ENCODE assay signal across 13 cellular contexts in genomic region chr5:55650391-55650790, GRCh38.
DNase-seq lines count a peak whose midpoint lies in the region; ATAC-seq, FAIRE-seq and TF ChIP-seq lines count a peak whose summit lies in the region.
"Had no signal": no experiment of that assay in that cellular context is flagged by ENCODE, and none has a peak within 500 bp of the region (broad histone marks: within the 10 kb centered on the region; RNA-seq: fewer than 3 reads in every experiment).

No MANE protein-coding gene starts in this region.

- H3K4me1 Mint-ChIP-seq in activated naive CD8-positive, alpha-beta T cell treated with anti-CD3 and anti-CD28 coated beads, Interleukin-2, amount 10 ng/mL, durations not matched to agents 7 days and 5 days = peaks cover 21% of the 10 kb centered on the region
- peaks cover 2 to 44% (median 33%) of the 10 kb centered on the region in 7 donors for H3K4me1 Mint-ChIP-seq in naive thymus-derived CD4-positive, alpha-beta T cell
- H3K4me1 Mint-ChIP-seq: nephron progenitor cell had no signal

- H3K36me3 ChIP-seq in naive thymus-derived CD4-positive, alpha-beta T cell (ENCODE audit: control insufficient read depth in 2 of 3, insufficient read depth in 3 of 3, low read length in 3 of 3) = no peaks in the 10 kb centered on the region
- H3K36me3 ChIP-seq in MG63 = peaks cover 3% of the 10 kb centered on the region

- H3K27ac Mint-ChIP-seq in activated naive CD8-positive, alpha-beta T cell treated with anti-CD3 and anti-CD28 coated beads, Interleukin-2, amount 10 ng/mL, durations not matched to agents 7 days and 5 days = peak overlapping the region; percentile 75
- H3K27ac Mint-ChIP-seq in naive thymus-derived CD4-positive, alpha-beta T cell = peak overlapping the region; percentile 60 to 93 (median 74)
- H3K27ac Mint-ChIP-seq: nephron progenitor cell had no signal

- POLR2A ChIA-PET in activated naive CD8-positive, alpha-beta T cell treated with anti-CD3 and anti-CD28 coated beads, Interleukin-2, amount 10 ng/mL, durations not matched to agents 7 days and 5 days (lab: Charles Lee) = interaction anchor here (0.5 kb wide), 1 partner anchor 258 kb away, joined by 4 read pairs; no protein-coding TSS in a partner anchor
- POLR2A ChIA-PET in naive thymus-derived CD4-positive, alpha-beta T cell (lab: Charles Lee) = interaction anchor here (0.8 to 1.4 kb wide), 6 partner anchors 11 to 343 kb away, joined by 3 to 5 read pairs (median 3); partner anchors contain the start of genes DHX29 and MTREX

- H3K4me1 ChIP-seq in naive thymus-derived CD4-positive, alpha-beta T cell (ENCODE audit: control insufficient read depth in 2 of 2, insufficient read depth in 2 of 2, low read length in 2 of 2) = peaks cover 0 to 22% of the 10 kb centered on the region in 2 donors

- TF ChIP-seq CTCF in D721Med (IDR thresholded peaks at IDR 0.05; ENCODE audit: insufficient read depth, missing control alignments) = no peak

- FAIRE-seq in D721Med (lab: Jason Lieb, UNC) = peak; percentile 55
- FAIRE-seq: G401.6 had no signal

- intact Hi-C loops in naive thymus-derived CD4-positive, alpha-beta T cell (cut with micrococcal nuclease) = loop anchor here (1.0 to 2.0 kb wide), 4 partner anchors 16 to 116 kb away; partner anchors contain the start of gene PLPP1 (in 1 of the 2)
- intact Hi-C loops in Right ventricle myocardium inferior (cut with DNase I) = no loop called here

- H3K9me3 ChIP-seq in naive thymus-derived CD4-positive, alpha-beta T cell (ENCODE audit: control insufficient read depth in 2 of 3, low read length in 3 of 3) = no peaks in the 10 kb centered on the region
- no peaks in the 10 kb centered on the region for H3K9me3 ChIP-seq in MG63

- peaks cover 43% of the 10 kb centered on the region for H3K36me3 Mint-ChIP-seq in activated naive CD8-positive, alpha-beta T cell treated with anti-CD3 and anti-CD28 coated beads, Interleukin-2, amount 10 ng/mL, durations not matched to agents 7 days and 5 days
- H3K36me3 Mint-ChIP-seq in naive thymus-derived CD4-positive, alpha-beta T cell = peaks cover 0 to 38% (median 9%) of the 10 kb centered on the region in 5 donors

- no peak overlapping the region for H3K4me3 ChIP-seq in naive thymus-derived CD4-positive, alpha-beta T cell (ENCODE audit: low read length)
- H3K4me3 ChIP-seq in MG63 = no peak overlapping the region

- H3K27ac ChIP-seq in naive thymus-derived CD4-positive, alpha-beta T cell (ENCODE audit: low read depth, low read length) = no peak overlapping the region

- CTCF ChIA-PET in naive thymus-derived CD4-positive, alpha-beta T cell (lab: Charles Lee) = interaction anchor here (1.1 kb wide), 1 partner anchor 41 kb away, joined by 3 read pairs; no protein-coding TSS in a partner anchor

- ATAC-seq in activated naive CD8-positive, alpha-beta T cell treated with anti-CD3 and anti-CD28 coated beads, Interleukin-2, amount 10 ng/mL, durations not matched to agents 7 days and 5 days (ENCODE audit: low read depth) = peak; percentile 95
- peak; percentile 84 for ATAC-seq in naive thymus-derived CD4-positive, alpha-beta T cell
- no peak for ATAC-seq in Right ventricle myocardium inferior

- no peaks in the 10 kb centered on the region for H3K27me3 Mint-ChIP-seq in activated naive CD8-positive, alpha-beta T cell treated with anti-CD3 and anti-CD28 coated beads, Interleukin-2, amount 10 ng/mL, durations not matched to agents 7 days and 5 days
- no peaks in the 10 kb centered on the region for H3K27me3 Mint-ChIP-seq in naive thymus-derived CD4-positive, alpha-beta T cell

- no peak for DNase-seq in D721Med (ENCODE audit: insufficient read length, low spot score)
- peak; percentile 73 for DNase-seq in LHCN-M2 (ENCODE audit: low read depth)
- no peak for DNase-seq in activated naive CD8-positive, alpha-beta T cell treated with anti-CD3 and anti-CD28 coated beads, Interleukin-2, amount 10 ng/mL, durations not matched to agents 7 days and 5 days
- peak in 7 of 9 donors; percentile 27 to 76 (median 65) for DNase-seq in naive thymus-derived CD4-positive, alpha-beta T cell
- DNase-seq in MG63 = no peak
- no peak for DNase-seq in Right ventricle myocardium inferior (ENCODE audit: missing footprints)
- no peak for DNase-seq in activated gamma-delta T cell (lab: John Stamatoyannopoulos, UW)
- DNase-seq in NCI-H446 (lab: John Stamatoyannopoulos, UW) = no peak
- DNase-seq: activated gamma-delta T cell treated with Interleukin-2 at 50 U/mL for 16 hours; GOT3; nephron progenitor cell; stimulated activated naive CD4-positive, alpha-beta T cell treated with Interleukin-2 at 50 U/mL for 16 hours had no signal

- no peaks in the 10 kb centered on the region for H3K27me3 ChIP-seq in naive thymus-derived CD4-positive, alpha-beta T cell (ENCODE audit: control insufficient read depth in 2 of 2, insufficient read depth in 2 of 2, low read length in 2 of 2)
- no peaks in the 10 kb centered on the region for H3K27me3 ChIP-seq in MG63

- H3K9me3 Mint-ChIP-seq in activated naive CD8-positive, alpha-beta T cell treated with anti-CD3 and anti-CD28 coated beads, Interleukin-2, amount 10 ng/mL, durations not matched to agents 7 days and 5 days = no peaks in the 10 kb centered on the region
- no peaks in the 10 kb centered on the region for H3K9me3 Mint-ChIP-seq in naive thymus-derived CD4-positive, alpha-beta T cell
- H3K9me3 Mint-ChIP-seq: nephron progenitor cell had no signal

- peak overlapping the region; percentile 51 for H3K4me3 Mint-ChIP-seq in activated naive CD8-positive, alpha-beta T cell treated with anti-CD3 and anti-CD28 coated beads, Interleukin-2, amount 10 ng/mL, durations not matched to agents 7 days and 5 days
- peak overlapping the region in 9 of 10 donors; percentile 2 to 83 (median 50) for H3K4me3 Mint-ChIP-seq in naive thymus-derived CD4-positive, alpha-beta T cell
- H3K4me3 Mint-ChIP-seq: nephron progenitor cell had no signal

Comparison
In these comparisons a context has a peak if more than half of its experiments do, and no peak if none do; other contexts are left out.
1. DNase-seq: peak in LHCN-M2 (single experiment) and naive thymus-derived CD4-positive, alpha-beta T cell (7 of 9); none in D721Med (single experiment), activated naive CD8-positive, alpha-beta T cell treated with anti-CD3 and anti-CD28 coated beads, Interleukin-2, amount 10 ng/mL, durations not matched to agents 7 days and 5 days (single experiment), MG63 (single experiment), Right ventricle myocardium inferior (single experiment), activated gamma-delta T cell (single experiment) and NCI-H446 (0 of 2).